18 cellular contexts compared by ENCODE assay signal in the genomic region with DNA sequence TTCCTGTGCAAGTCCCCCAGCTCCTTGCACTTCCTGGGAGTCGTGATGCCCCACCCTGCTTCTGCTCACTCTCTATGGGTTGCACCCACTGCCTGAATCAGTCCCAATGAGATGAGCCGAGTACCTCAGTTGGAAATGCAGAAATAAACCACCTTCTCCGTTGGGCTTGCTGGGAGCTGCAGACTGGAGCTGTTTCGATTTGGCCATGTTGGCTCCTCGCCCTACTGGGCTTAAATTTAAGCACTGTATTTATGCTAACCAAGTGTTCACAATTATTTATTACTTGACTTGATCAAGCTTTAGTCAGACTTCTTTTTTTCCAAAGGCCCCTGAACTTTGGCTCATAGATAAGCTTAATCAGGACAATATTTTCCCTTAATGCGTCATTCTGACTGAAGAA.
"Had no signal": no experiment of that assay in that cellular context is flagged by ENCODE, and none has a peak within 500 bp of the region (broad histone marks: within the 10 kb centered on the region; RNA-seq: fewer than 3 reads in every experiment).

No MANE protein-coding gene starts in this region.

- H3K4me1 ChIP-seq: esophagus muscularis mucosa, foreskin keratinocyte, psoas muscle, right lobe of liver, testis, tibial nerve had no signal

- DNase-seq: effector memory CD8-positive, alpha-beta T cell; foreskin keratinocyte; kidney glomerular epithelial cell; mesendoderm; naive B cell; nephron progenitor cell; psoas muscle; retina; right lobe of liver; stimulated activated CD4-positive, alpha-beta T cell treated with anti-CD3 and anti-CD28 coated beads, Interleukin-4, amount 100 ng/mL, for 24 hours; stimulated activated naive B cell treated with anti-CD40 and anti-IgM and Interleukin-4, amounts not matched to agents 10 μg/mL and 1 μg/mL and 100 μg/mL, for 72 hours; stimulated activated naive CD8-positive, alpha-beta T cell treated with anti-CD3 and anti-CD28 coated beads, Interleukin-15, amount 100 ng/mL, for 72 hours; testis had no signal

- H3K36me3 ChIP-seq: esophagus muscularis mucosa, neutrophil, right lobe of liver, tibial nerve had no signal

- H3K36me3 Mint-ChIP-seq: naive B cell; stimulated activated naive B cell treated with anti-CD40 and anti-IgM and Interleukin-4, amounts not matched to agents 10 μg/mL and 1 μg/mL and 100 μg/mL, for 72 hours had no signal

- H3K9me3 ChIP-seq: esophagus muscularis mucosa, neutrophil, psoas muscle, right lobe of liver, testis, tibial nerve had no signal

- H3K27me3 ChIP-seq: esophagus muscularis mucosa, foreskin keratinocyte, neutrophil, right lobe of liver, testis, tibial nerve had no signal

- H3K4me3 ChIP-seq: esophagus muscularis mucosa, psoas muscle, right lobe of liver, testis, tibial nerve had no signal

- H3K27ac Mint-ChIP-seq: dendritic cell treated with granulocyte-macrophage colony-stimulating factor and Interleukin-4, amounts not matched to agents 40 ng/mL and 50 ng/mL, for 4 days; effector memory CD8-positive, alpha-beta T cell; naive B cell; nephron progenitor cell; stimulated activated naive B cell treated with anti-CD40 and anti-IgM and Interleukin-4, amounts not matched to agents 10 μg/mL and 1 μg/mL and 100 μg/mL, for 72 hours; stimulated activated naive CD8-positive, alpha-beta T cell treated with anti-CD3 and anti-CD28 coated beads, Interleukin-15, amount 100 ng/mL, for 72 hours had no signal

- H3K9me3 Mint-ChIP-seq: nephron progenitor cell had no signal

- H3K27ac ChIP-seq: epithelial cell of prostate, esophagus muscularis mucosa, foreskin keratinocyte, neutrophil, psoas muscle, right lobe of liver, testis, tibial nerve had no signal

- ATAC-seq: effector memory CD8-positive, alpha-beta T cell; foreskin keratinocyte; psoas muscle; right lobe of liver; stimulated activated naive B cell treated with anti-CD40 and anti-IgM and Interleukin-4, amounts not matched to agents 10 μg/mL and 1 μg/mL and 100 μg/mL, for 72 hours; stimulated activated naive CD8-positive, alpha-beta T cell treated with anti-CD3 and anti-CD28 coated beads, Interleukin-15, amount 100 ng/mL, for 72 hours had no signal
